8 cellular contexts compared by ENCODE assay signal in genomic region chr19:11482384-11483050, GRCh38. TPM values are rescaled to one million over a fixed set of nuclear protein-coding genes. Genes with fewer than 3 reads are reported as not detected.
DNase-seq lines count a peak whose midpoint lies in the region; ATAC-seq and TF ChIP-seq lines count a peak whose summit lies in the region.

No MANE protein-coding gene starts in this region.

- H3K9me3 Mint-ChIP-seq in activated CD4-positive, alpha-beta T cell treated with anti-CD3 and anti-CD28 coated beads, Interleukin-2, amount 10 ng/mL, durations not matched to agents 7 days and 5 days, result no peaks in the 10 kb centered on the region

- H3K27ac Mint-ChIP-seq in activated CD4-positive, alpha-beta T cell treated with anti-CD3 and anti-CD28 coated beads, Interleukin-2, amount 10 ng/mL, durations not matched to agents 7 days and 5 days, result peak overlapping the region; percentile 62

- CTCF ChIA-PET in activated CD4-positive, alpha-beta T cell treated with anti-CD3 and anti-CD28 coated beads, Interleukin-2, amount 10 ng/mL, durations not matched to agents 7 days and 5 days (lab: Charles Lee), result interaction anchor here (0.5 to 2.0 kb wide), 54 partner anchors 8 to 546 kb away, joined by 3 to 36 read pairs (median 4); partner anchors contain the start of genes ECSIT, ELOF1, EPOR and ODAD3

- no peak overlapping the region for H3K9ac ChIP-seq in colonic mucosa (ENCODE audit: low read depth in 2 of 2, low read length in 2 of 2)

- H3K4me1 Mint-ChIP-seq in activated CD4-positive, alpha-beta T cell treated with anti-CD3 and anti-CD28 coated beads, Interleukin-2, amount 10 ng/mL, durations not matched to agents 7 days and 5 days, result peaks cover 24% of the 10 kb centered on the region

- peak; percentile 88 for DNase-seq in Ammon's horn (ENCODE audit: low spot score)
- peak; percentile 97 for DNase-seq in GM19238 (ENCODE audit: insufficient read length, low spot score)
- DNase-seq in NCI-H524 (lab: John Stamatoyannopoulos, UW), result peak; percentile 84 to 89
- DNase-seq in activated CD4-positive, alpha-beta T cell treated with anti-CD3 and anti-CD28 coated beads, Interleukin-2, amount 10 ng/mL, durations not matched to agents 7 days and 5 days, result peak; percentile 83
- peak; percentile 81 for DNase-seq in colonic mucosa
- peak; percentile 86 to 97 for DNase-seq in left lung
- peak; percentile 75 to 90 for DNase-seq in stimulated activated CD4-positive, alpha-beta T cell treated with anti-CD3 and anti-CD28 coated beads, Interleukin-4, amount 100 ng/mL, for 4 hours

- H3K27me3 ChIP-seq in colonic mucosa (peaks cover 39% of the 10 kb centered on the region), left lung (peaks cover 38 to 65% of the 10 kb centered on the region in 2 donors)

- H3K9me3 ChIP-seq in colonic mucosa (no peaks in the 10 kb centered on the region), left lung (no peaks in the 10 kb centered on the region)

- intact Hi-C loops in colonic mucosa (cut with DNase I), result no loop called here
- intact Hi-C loops in left lung (cut with DNase I), result no loop called here

- TF ChIP-seq CTCF in colonic mucosa (IDR thresholded peaks at IDR 0.05) (peak; percentile 96), left lung (IDR thresholded peaks at IDR 0.05) (peak; percentile 96 to 98)

- POLR2A ChIA-PET in activated CD4-positive, alpha-beta T cell treated with anti-CD3 and anti-CD28 coated beads, Interleukin-2, amount 10 ng/mL, durations not matched to agents 7 days and 5 days (lab: Charles Lee), result no interaction called here

- no peaks in the 10 kb centered on the region for H3K36me3 ChIP-seq in colonic mucosa
- peaks cover 0 to 29% of the 10 kb centered on the region in 2 donors for H3K36me3 ChIP-seq in left lung

- H3K4me3 ChIP-seq in colonic mucosa (peak overlapping the region; percentile 22), left lung (peak overlapping the region; percentile 13 to 43)

- H3K27me3 Mint-ChIP-seq in activated CD4-positive, alpha-beta T cell treated with anti-CD3 and anti-CD28 coated beads, Interleukin-2, amount 10 ng/mL, durations not matched to agents 7 days and 5 days, result peaks cover 31% of the 10 kb centered on the region

- H3K4me3 Mint-ChIP-seq in activated CD4-positive, alpha-beta T cell treated with anti-CD3 and anti-CD28 coated beads, Interleukin-2, amount 10 ng/mL, durations not matched to agents 7 days and 5 days, result peak overlapping the region; percentile 51

- ATAC-seq in HG03469 (IDR thresholded peaks at IDR 0.05; ENCODE audit: unreplicated experiment) (peak; percentile 42), left lung (peak; percentile 93)

- H3K27ac ChIP-seq in colonic mucosa (no peak overlapping the region), left lung (no peak overlapping the region)

- H3K36me3 Mint-ChIP-seq in activated CD4-positive, alpha-beta T cell treated with anti-CD3 and anti-CD28 coated beads, Interleukin-2, amount 10 ng/mL, durations not matched to agents 7 days and 5 days (ENCODE audit: low read depth), result peaks cover 7% of the 10 kb centered on the region

- peaks cover 15% of the 10 kb centered on the region for H3K4me1 ChIP-seq in colonic mucosa
- peaks cover 19 to 44% of the 10 kb centered on the region in 2 donors for H3K4me1 ChIP-seq in left lung

RNA-seq across cellular contexts. Expression of gene ELAVL3, which starts 1.7 kb away (rescaled TPM):
- under 1 TPM in 1 of 2 experiments, not detected in 1; 0.50 TPM for total RNA-seq in activated CD4-positive, alpha-beta T cell treated with anti-CD3 and anti-CD28 coated beads, Interleukin-2, amount 10 ng/mL, durations not matched to agents 7 days and 5 days
- total RNA-seq in colonic mucosa (under 1 TPM; 0.25 to 0.50 TPM), left lung (under 1 TPM in 1 of 2 donors, not detected in 1; 0.21 TPM)

RNA-seq across cellular contexts. Expression of gene ZNF653, which starts 23.1 kb away (rescaled TPM):
- 10 to 100 TPM; 21.4 to 24.4 TPM for total RNA-seq in activated CD4-positive, alpha-beta T cell treated with anti-CD3 and anti-CD28 coated beads, Interleukin-2, amount 10 ng/mL, durations not matched to agents 7 days and 5 days
- 10 to 100 TPM; 10.6 to 14.2 TPM for total RNA-seq in colonic mucosa
- total RNA-seq in left lung, result 1 to 10 TPM; 7.7 to 8.4 TPM

RNA-seq across cellular contexts. Expression of gene ECSIT, which starts 46.4 kb away (rescaled TPM):
- 10 to 100 TPM; 21.6 to 28.8 TPM for total RNA-seq in activated CD4-positive, alpha-beta T cell treated with anti-CD3 and anti-CD28 coated beads, Interleukin-2, amount 10 ng/mL, durations not matched to agents 7 days and 5 days
- total RNA-seq in colonic mucosa, result 100 to 1,000 TPM in 1 of 2 donors, 10 to 100 TPM in 1; 62.8 to 124 TPM
- 10 to 100 TPM; 37.4 to 44.6 TPM for total RNA-seq in left lung

RNA-seq across cellular contexts. Expression of gene PRKCSH, which starts 47.1 kb away (rescaled TPM):
- total RNA-seq in activated CD4-positive, alpha-beta T cell treated with anti-CD3 and anti-CD28 coated beads, Interleukin-2, amount 10 ng/mL, durations not matched to agents 7 days and 5 days, result 100 to 1,000 TPM; 321 to 338 TPM
- 100 to 1,000 TPM; 308 to 434 TPM for total RNA-seq in colonic mucosa
- total RNA-seq in left lung, result 100 to 1,000 TPM; 286 to 303 TPM

RNA-seq across cellular contexts. Expression of gene ODAD3, which starts 47.6 kb away (rescaled TPM):
- total RNA-seq in activated CD4-positive, alpha-beta T cell treated with anti-CD3 and anti-CD28 coated beads, Interleukin-2, amount 10 ng/mL, durations not matched to agents 7 days and 5 days, result not detected
- total RNA-seq in colonic mucosa (under 1 TPM in 1 of 2 donors, not detected in 1; 0.22 TPM), left lung (1 to 10 TPM in 1 of 2 donors, under 1 TPM in 1; 0.55 to 2.1 TPM)
